In the genomic region with DNA sequence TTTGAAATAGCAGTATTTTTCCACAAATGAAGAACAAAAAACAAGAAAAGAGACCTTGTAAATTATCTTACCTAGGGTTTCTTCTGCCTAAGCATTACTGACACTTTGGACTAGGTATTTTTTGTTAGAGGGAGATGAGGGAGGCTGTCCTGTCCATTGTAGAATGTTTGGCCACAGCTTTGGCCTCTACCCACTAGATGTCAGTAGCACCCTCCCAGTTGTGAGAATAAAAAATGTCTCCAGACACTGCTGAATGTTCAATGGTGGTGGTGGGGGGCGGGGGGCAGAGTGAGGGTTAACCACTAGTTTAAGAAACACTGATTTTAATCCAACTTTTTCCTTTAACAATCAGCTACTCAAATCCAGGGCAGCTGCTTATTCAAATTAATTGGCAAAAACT, we compare ENCODE assay signal across 8 cellular contexts. TPM values are rescaled to one million over a fixed set of nuclear protein-coding genes. Genes with fewer than 3 reads are reported as not detected.
DNase-seq lines count a peak whose midpoint lies in the region; ATAC-seq and TF ChIP-seq lines count a peak whose summit lies in the region.

No MANE protein-coding gene starts in this region.

- H3K36me3 ChIP-seq in adrenal gland (replicated peaks in 1 of 2) (peaks cover 0 to 48% of the 10 kb centered on the region in 2 donors), liver (ENCODE audit: control insufficient read depth in 4 of 4, insufficient read depth in 3 of 4, low read depth in 1 of 4, low read length in 3 of 4) (peaks cover 9 to 51% (median 37%) of the 10 kb centered on the region in 4 donors)

- H3K4me1 ChIP-seq in adrenal gland (replicated peaks in 1 of 2), result peaks cover 11 to 15% of the 10 kb centered on the region in 2 donors
- no peaks in the 10 kb centered on the region for H3K4me1 ChIP-seq in liver (ENCODE audit: control insufficient read depth in 4 of 4, insufficient read depth in 4 of 4, low read length in 3 of 4)

- H3K27me3 ChIP-seq in adrenal gland (no peaks in the 10 kb centered on the region), liver (ENCODE audit: control insufficient read depth in 4 of 4, insufficient read depth in 4 of 4, low read length in 3 of 4) (no peaks in the 10 kb centered on the region)

- TF ChIP-seq POLR2A in adrenal gland (IDR thresholded peaks at IDR 0.05), result no peak

- 90 to 95% (median 91%) methylated on average over 1 of the region's 1 CpG for WGBS in adrenal gland, 4 donors
- WGBS in liver, result 92% methylated on average over 1 of the region's 1 CpG

- intact Hi-C loops in adrenal gland (cut with DNase I), result no loop called here

- H3K4me3 ChIP-seq in AG10803 (ENCODE audit: low read length), result no peak overlapping the region
- H3K4me3 ChIP-seq in adrenal gland, result no peak overlapping the region
- no peak overlapping the region for H3K4me3 ChIP-seq in liver (ENCODE audit: low read depth in 1 of 3, low read length in 3 of 3)

- peak; percentile 33 for DNase-seq in AG10803 (ENCODE audit: low read depth)
- DNase-seq in adrenal gland, result peak in 4 of 7 donors; percentile 25 to 42 (median 30)
- DNase-seq in mesenteric fat pad (ENCODE audit: low spot score), result no peak
- no peak for DNase-seq in SIG-M5 treated with dmso at 0.1 percent for 504 hours (lab: John Stamatoyannopoulos, UW; ENCODE audit: unreplicated experiment)
- no peak for DNase-seq in GDM1 (lab: John Stamatoyannopoulos, UW)

- TF ChIP-seq CTCF in AG10803 (conservative IDR thresholded peaks at IDR 0.05; ENCODE audit: low read length) (peak; percentile 63), adrenal gland (IDR thresholded peaks at IDR 0.05) (peak; percentile 31 to 54 (median 44)), liver (IDR thresholded peaks at IDR 0.05; ENCODE audit: low read depth, low read length, missing input control) (peak; percentile 47)

- no peak overlapping the region for H3K27ac ChIP-seq in adrenal gland
- H3K27ac ChIP-seq in liver (ENCODE audit: low read depth in 1 of 2, low read length in 2 of 2), result no peak overlapping the region

- ATAC-seq in GM18873 (IDR thresholded peaks at IDR 0.05; ENCODE audit: low FRiP score, unreplicated experiment) (peak; percentile 57), HG03159 (IDR thresholded peaks at IDR 0.05; ENCODE audit: unreplicated experiment) (peak; percentile 69)

- no peaks in the 10 kb centered on the region for H3K9me3 ChIP-seq in adrenal gland (replicated peaks in 1 of 3)
- H3K9me3 ChIP-seq in liver (ENCODE audit: control insufficient read depth in 4 of 4, low read length in 3 of 4), result no peaks in the 10 kb centered on the region

- TF ChIP-seq RAD21 in liver (IDR thresholded peaks at IDR 0.05), result peak; percentile 73 to 81

- H3K9ac ChIP-seq in liver (ENCODE audit: low read depth in 1 of 2, low read length in 2 of 2), result no peak overlapping the region

TF ChIP-seq in liver, 16 proteins besides CTCF, POLR2A, EP300 and RAD21:
- TF ChIP-seq JUND (IDR thresholded peaks at IDR 0.05) (no peak), HNF4G (IDR thresholded peaks at IDR 0.05) (no peak), SP1 (IDR thresholded peaks at IDR 0.05) (no peak), FOXA2 (IDR thresholded peaks at IDR 0.05) (no peak), GABPA (IDR thresholded peaks at IDR 0.05 in 1 of 2, conservative IDR thresholded peaks at IDR 0.05 in 1 of 2) (no peak), RXRA (IDR thresholded peaks at IDR 0.05) (no peak), EGR1 (IDR thresholded peaks at IDR 0.05; ENCODE audit: low read depth in 2 of 2) (no peak), YY1 (IDR thresholded peaks at IDR 0.05) (no peak), HNF4A (conservative IDR thresholded peaks at IDR 0.05) (no peak), TAF1 (conservative IDR thresholded peaks at IDR 0.05) (no peak), FOXA1 (IDR thresholded peaks at IDR 0.05) (no peak), NR2F2 (IDR thresholded peaks at IDR 0.05) (no peak)
- TF ChIP-seq, protein P1, sequence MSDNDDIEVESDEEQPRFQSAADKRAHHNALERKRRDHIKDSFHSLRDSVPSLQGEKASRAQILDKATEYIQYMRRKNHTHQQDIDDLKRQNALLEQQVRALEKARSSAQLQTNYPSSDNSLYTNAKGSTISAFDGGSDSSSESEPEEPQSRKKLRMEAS (IDR thresholded peaks at IDR 0.05), result no peak
- TF ChIP-seq, protein P2, sequence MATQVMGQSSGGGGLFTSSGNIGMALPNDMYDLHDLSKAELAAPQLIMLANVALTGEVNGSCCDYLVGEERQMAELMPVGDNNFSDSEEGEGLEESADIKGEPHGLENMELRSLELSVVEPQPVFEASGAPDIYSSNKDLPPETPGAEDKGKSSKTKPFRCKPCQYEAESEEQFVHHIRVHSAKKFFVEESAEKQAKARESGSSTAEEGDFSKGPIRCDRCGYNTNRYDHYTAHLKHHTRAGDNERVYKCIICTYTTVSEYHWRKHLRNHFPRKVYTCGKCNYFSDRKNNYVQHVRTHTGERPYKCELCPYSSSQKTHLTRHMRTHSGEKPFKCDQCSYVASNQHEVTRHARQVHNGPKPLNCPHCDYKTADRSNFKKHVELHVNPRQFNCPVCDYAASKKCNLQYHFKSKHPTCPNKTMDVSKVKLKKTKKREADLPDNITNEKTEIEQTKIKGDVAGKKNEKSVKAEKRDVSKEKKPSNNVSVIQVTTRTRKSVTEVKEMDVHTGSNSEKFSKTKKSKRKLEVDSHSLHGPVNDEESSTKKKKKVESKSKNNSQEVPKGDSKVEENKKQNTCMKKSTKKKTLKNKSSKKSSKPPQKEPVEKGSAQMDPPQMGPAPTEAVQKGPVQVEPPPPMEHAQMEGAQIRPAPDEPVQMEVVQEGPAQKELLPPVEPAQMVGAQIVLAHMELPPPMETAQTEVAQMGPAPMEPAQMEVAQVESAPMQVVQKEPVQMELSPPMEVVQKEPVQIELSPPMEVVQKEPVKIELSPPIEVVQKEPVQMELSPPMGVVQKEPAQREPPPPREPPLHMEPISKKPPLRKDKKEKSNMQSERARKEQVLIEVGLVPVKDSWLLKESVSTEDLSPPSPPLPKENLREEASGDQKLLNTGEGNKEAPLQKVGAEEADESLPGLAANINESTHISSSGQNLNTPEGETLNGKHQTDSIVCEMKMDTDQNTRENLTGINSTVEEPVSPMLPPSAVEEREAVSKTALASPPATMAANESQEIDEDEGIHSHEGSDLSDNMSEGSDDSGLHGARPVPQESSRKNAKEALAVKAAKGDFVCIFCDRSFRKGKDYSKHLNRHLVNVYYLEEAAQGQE (IDR thresholded peaks at IDR 0.05), result no peak
- TF ChIP-seq, protein P3, sequence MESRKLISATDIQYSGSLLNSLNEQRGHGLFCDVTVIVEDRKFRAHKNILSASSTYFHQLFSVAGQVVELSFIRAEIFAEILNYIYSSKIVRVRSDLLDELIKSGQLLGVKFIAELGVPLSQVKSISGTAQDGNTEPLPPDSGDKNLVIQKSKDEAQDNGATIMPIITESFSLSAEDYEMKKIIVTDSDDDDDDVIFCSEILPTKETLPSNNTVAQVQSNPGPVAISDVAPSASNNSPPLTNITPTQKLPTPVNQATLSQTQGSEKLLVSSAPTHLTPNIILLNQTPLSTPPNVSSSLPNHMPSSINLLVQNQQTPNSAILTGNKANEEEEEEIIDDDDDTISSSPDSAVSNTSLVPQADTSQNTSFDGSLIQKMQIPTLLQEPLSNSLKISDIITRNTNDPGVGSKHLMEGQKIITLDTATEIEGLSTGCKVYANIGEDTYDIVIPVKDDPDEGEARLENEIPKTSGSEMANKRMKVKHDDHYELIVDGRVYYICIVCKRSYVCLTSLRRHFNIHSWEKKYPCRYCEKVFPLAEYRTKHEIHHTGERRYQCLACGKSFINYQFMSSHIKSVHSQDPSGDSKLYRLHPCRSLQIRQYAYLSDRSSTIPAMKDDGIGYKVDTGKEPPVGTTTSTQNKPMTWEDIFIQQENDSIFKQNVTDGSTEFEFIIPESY (IDR thresholded peaks at IDR 0.05), result no peak
- TF ChIP-seq, protein P4, sequence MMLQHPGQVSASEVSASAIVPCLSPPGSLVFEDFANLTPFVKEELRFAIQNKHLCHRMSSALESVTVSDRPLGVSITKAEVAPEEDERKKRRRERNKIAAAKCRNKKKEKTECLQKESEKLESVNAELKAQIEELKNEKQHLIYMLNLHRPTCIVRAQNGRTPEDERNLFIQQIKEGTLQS (IDR thresholded peaks at IDR 0.05), result no peak

RNA-seq across cellular contexts. Expression of a gene that starts 25.8 kb away (rescaled TPM):
- total RNA-seq in adrenal gland (10 to 100 TPM; 14.4 to 35.7 (median 30.9) TPM), liver (10 to 100 TPM; 16.0 to 27.5 TPM), mesenteric fat pad (35.2 TPM)
- polyA plus RNA-seq in adrenal gland (10 to 100 TPM; 12.8 to 25.4 (median 14.6) TPM), liver (1 to 10 TPM; 5.3 to 7.2 TPM)

RNA-seq across cellular contexts. Expression of a gene that starts 56.5 kb away (rescaled TPM):
- total RNA-seq in adrenal gland (10 to 100 TPM; 29.6 to 66.8 (median 50.6) TPM), liver (10 to 100 TPM; 44.3 to 59.8 TPM), mesenteric fat pad (66.7 TPM)
- polyA plus RNA-seq in adrenal gland (10 to 100 TPM; 14.9 to 72.5 (median 15.8) TPM), liver (10 to 100 TPM; 12.7 to 17.8 TPM)

RNA-seq across cellular contexts. Expression of a gene that starts 56.6 kb away (rescaled TPM):
- total RNA-seq in adrenal gland (10 to 100 TPM; 15.6 to 51.6 (median 19.7) TPM), liver (10 to 100 TPM; 13.6 to 16.1 TPM), mesenteric fat pad (18.6 TPM)
- polyA plus RNA-seq in adrenal gland (10 to 100 TPM; 11.8 to 40.3 (median 13.0) TPM), liver (10 to 100 TPM in 1 of 2 donors, 1 to 10 TPM in 1; 6.2 to 15.5 TPM)

Comparison
In these comparisons a context has a peak if more than half of its experiments do, and no peak if none do; other contexts are left out.
1. DNase-seq: peak in AG10803 (single experiment) and adrenal gland (4 of 7); none in mesenteric fat pad (single experiment), SIG-M5 treated with dmso at 0.1 percent for 504 hours (single experiment) and GDM1 (single experiment).
2. Peak in every context shown above with its lines, with median percentiles within 50 percentile points of each other: CTCF ChIP-seq.